In genomic region chr3:115040673-115041286, GRCh38 we compare ENCODE assay signal across 8 cellular contexts.
DNase-seq lines count a peak whose midpoint lies in the region; ATAC-seq and TF ChIP-seq lines count a peak whose summit lies in the region.

No MANE protein-coding gene starts in this region.

- DNase-seq in CD1c-positive myeloid dendritic cell (ENCODE audit: extremely low spot score) (peak; percentile 36), NCI-H146 (lab: John Stamatoyannopoulos, UW) (peak; percentile 54), foreskin keratinocyte (peak in 1 of 2 donors; percentile 33), renal cortical epithelial cell (ENCODE audit: low read depth) (peak; percentile 34), cerebellar nuclear complex (lab: John Stamatoyannopoulos, UW) (no peak)
- DNase-seq in activated CD4-positive, alpha-beta T cell treated with anti-CD3 and anti-CD28 coated beads, Interleukin-2, amount 50 U/mL, for 48 hours: peak; percentile 27 to 45

- H3K27me3 ChIP-seq in foreskin keratinocyte: no peaks in the 10 kb centered on the region

- TF ChIP-seq CTCF in foreskin keratinocyte (conservative IDR thresholded peaks at IDR 0.05): peak; percentile 76

- no peak overlapping the region for H3K27ac ChIP-seq in foreskin keratinocyte

- no peaks in the 10 kb centered on the region for H3K4me1 ChIP-seq in foreskin keratinocyte

- ATAC-seq in GM18861 (IDR thresholded peaks at IDR 0.05; ENCODE audit: unreplicated experiment): peak; percentile 46
- peak; percentile 78 for ATAC-seq in foreskin keratinocyte
- ATAC-seq in GM19324 (IDR thresholded peaks at IDR 0.05; ENCODE audit: low FRiP score, unreplicated experiment): no peak

Comparison
In these comparisons a context has a peak if more than half of its experiments do, and no peak if none do; other contexts are left out.
1. DNase-seq: peak in CD1c-positive myeloid dendritic cell (single experiment), NCI-H146 (single experiment), activated CD4-positive, alpha-beta T cell treated with anti-CD3 and anti-CD28 coated beads, Interleukin-2, amount 50 U/mL, for 48 hours (2 of 2) and renal cortical epithelial cell (single experiment); none in cerebellar nuclear complex (0 of 2).